ENCODE assay signal across 13 cellular contexts in genomic region chr22:22018825-22019658, GRCh38. TPM values are rescaled to one million over a fixed set of nuclear protein-coding genes. Genes with fewer than 3 reads are reported as not detected.
A peak's percentile ranks its signal among the peaks of the same experiment; 100 is the strongest.
DNase-seq lines count a peak whose midpoint lies in the region; ATAC-seq and TF ChIP-seq lines count a peak whose summit lies in the region.
"Had no signal": no experiment of that assay in that cellular context is flagged by ENCODE, and none has a peak within 500 bp of the region (broad histone marks: within the 10 kb centered on the region; RNA-seq: fewer than 3 reads in every experiment).

No MANE protein-coding gene starts in this region.

- no peak for DNase-seq in foreskin keratinocyte
- no peak for DNase-seq in central memory CD4-positive, alpha-beta T cell
- no peak for DNase-seq in amygdala (lab: John Stamatoyannopoulos, UW)
- DNase-seq in stimulated activated naive CD4-positive, alpha-beta T cell (lab: John Stamatoyannopoulos, UW), result no peak
- DNase-seq: Caco-2; CD4-positive, alpha-beta T cell; GDM1; GM23248; H7 had no signal

- H3K79me2 ChIP-seq in Loucy (ENCODE audit: insufficient read depth, low read length), result no peaks in the 10 kb centered on the region

- ATAC-seq in foreskin keratinocyte, result no peak

- H3K9me3 ChIP-seq in BLaER1 treated with 17β-estradiol and CSF1 and Interleukin-3, amounts not matched to agents 10 nM and 100 nM (replicated peaks in 1 of 11), result peaks cover 0 to 5% (median under 1%) of the 10 kb centered on the region in 11 experiments; a peak in 5 of 22 replicates
- H3K9me3 ChIP-seq in Loucy (ENCODE audit: insufficient read depth, low read depth, low read length), result no peaks in the 10 kb centered on the region
- H3K9me3 ChIP-seq: Caco-2 had no signal

- H3K9ac ChIP-seq in BLaER1 treated with 17β-estradiol and CSF1 and Interleukin-3, amounts not matched to agents 10 nM and 100 nM, result no peak overlapping the region
- no peak overlapping the region for H3K9ac ChIP-seq in Loucy (ENCODE audit: low read depth, low read length, poor library complexity, severe bottlenecking)
- H3K9ac ChIP-seq: GM23248 had no signal

- TF ChIP-seq CTCF in Loucy (conservative IDR thresholded peaks at IDR 0.05; ENCODE audit: low read length), result no peak
- no peak for TF ChIP-seq CTCF in foreskin keratinocyte (conservative IDR thresholded peaks at IDR 0.05)

- peak overlapping the region in 8 of 11 experiments; percentile 49 to 86 (median 81); a peak in 16 of 22 replicates for H3K4me2 ChIP-seq in BLaER1 treated with 17β-estradiol and CSF1 and Interleukin-3, amounts not matched to agents 10 nM and 100 nM
- H3K4me2 ChIP-seq in Loucy (ENCODE audit: low read depth, low read length, poor library complexity, severe bottlenecking), result peak overlapping the region; percentile 10

- H3K27me3 ChIP-seq in BLaER1 treated with 17β-estradiol and CSF1 and Interleukin-3, amounts not matched to agents 10 nM and 100 nM, result no peaks in the 10 kb centered on the region
- H3K27me3 ChIP-seq in Loucy (ENCODE audit: insufficient read depth, low read length, poor library complexity, severe bottlenecking) (no peaks in the 10 kb centered on the region), foreskin keratinocyte (no peaks in the 10 kb centered on the region)

- no peak overlapping the region for H3K27ac ChIP-seq in BLaER1 treated with 17β-estradiol and CSF1 and Interleukin-3, amounts not matched to agents 10 nM and 100 nM
- H3K27ac ChIP-seq in foreskin keratinocyte, result peak overlapping the region; percentile 74
- H3K27ac ChIP-seq: C4-2B, GM23248, HL-60 had no signal

- no peaks in the 10 kb centered on the region for H3K36me3 ChIP-seq in BLaER1 treated with 17β-estradiol and CSF1 and Interleukin-3, amounts not matched to agents 10 nM and 100 nM
- no peaks in the 10 kb centered on the region for H3K36me3 ChIP-seq in Loucy (ENCODE audit: insufficient read depth, low read length)

- peaks cover 14 to 53% (median 50%) of the 10 kb centered on the region in 10 experiments for H3K4me1 ChIP-seq in BLaER1 treated with 17β-estradiol and CSF1 and Interleukin-3, amounts not matched to agents 10 nM and 100 nM
- H3K4me1 ChIP-seq in Loucy (ENCODE audit: insufficient read depth, low read length, poor library complexity, severe bottlenecking) (peaks cover 15% of the 10 kb centered on the region), foreskin keratinocyte (peaks cover 17% of the 10 kb centered on the region)
- H3K4me1 ChIP-seq: Caco-2 had no signal

- H4K20me1 ChIP-seq in BLaER1 treated with 17β-estradiol and CSF1 and Interleukin-3, amounts not matched to agents 10 nM and 100 nM, result no peaks in the 10 kb centered on the region
- no peaks in the 10 kb centered on the region for H4K20me1 ChIP-seq in Loucy (ENCODE audit: insufficient read depth, low read length, poor library complexity, severe bottlenecking)

- no peak overlapping the region for H3K4me3 ChIP-seq in BLaER1 treated with 17β-estradiol and CSF1 and Interleukin-3, amounts not matched to agents 10 nM and 100 nM
- no peak overlapping the region for H3K4me3 ChIP-seq in Loucy (ENCODE audit: low read length, poor library complexity, severe bottlenecking)
- H3K4me3 ChIP-seq: GM23248 had no signal

- no peaks in the 10 kb centered on the region for H3F3A ChIP-seq in Loucy (ENCODE audit: low read depth)

- no peaks in the 10 kb centered on the region for H3K9me2 ChIP-seq in Loucy (replicated peaks; ENCODE audit: low read depth, low read length)

- H2AFZ ChIP-seq in Loucy (ENCODE audit: low read length), result no peak overlapping the region
- H2AFZ ChIP-seq: GM23248 had no signal

RNA-seq across cellular contexts. Expression of gene TOP3B, which starts 36.5 kb away (rescaled TPM):
- 25.3 and 25.9 TPM in 2 replicates for total RNA-seq in foreskin keratinocyte
- 13.9 and 14.6 TPM in 2 replicates for polyA plus RNA-seq in foreskin keratinocyte
